In the genomic region with DNA sequence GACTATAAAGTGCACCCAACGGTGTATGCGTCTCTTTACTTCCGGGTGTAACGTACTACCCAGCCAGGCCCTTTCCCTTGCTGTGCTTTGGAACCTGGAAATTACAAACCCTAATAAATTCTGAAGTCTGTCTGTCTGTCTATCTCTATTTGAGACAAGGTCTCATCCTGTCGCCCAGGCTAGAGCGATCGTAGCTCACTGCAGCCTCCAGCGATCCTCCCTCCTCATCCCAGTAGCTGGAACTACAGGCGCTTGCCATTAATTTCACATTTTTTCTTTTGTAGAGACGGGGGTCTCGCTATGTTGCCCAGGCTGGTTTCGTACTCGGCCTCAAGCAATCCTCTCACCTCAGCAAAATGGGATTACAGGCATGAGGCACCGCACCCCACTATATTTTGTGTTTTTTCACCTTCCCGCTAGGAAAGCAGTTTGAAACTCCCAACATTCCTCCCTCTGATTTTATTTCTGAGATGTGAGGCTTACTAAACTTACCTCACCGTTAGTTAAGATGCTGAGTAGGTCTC, we compare ENCODE assay signal across 8 cellular contexts. TPM values are rescaled to one million over a fixed set of nuclear protein-coding genes. Genes with fewer than 3 reads are reported as not detected.
DNase-seq lines count a peak whose midpoint lies in the region; ATAC-seq, FAIRE-seq and TF ChIP-seq lines count a peak whose summit lies in the region.

No MANE protein-coding gene starts in this region.

- peaks cover 6% of the 10 kb centered on the region for H3K36me3 Mint-ChIP-seq in memory B cell

- H2AFZ ChIP-seq in DND-41 (ENCODE audit: low read depth, low read length): peak overlapping the region; percentile 99

- no peak for TF ChIP-seq POLR2A in uterus (IDR thresholded peaks at IDR 0.05)

- peak overlapping the region; percentile 96 for H3K27ac Mint-ChIP-seq in memory B cell

- H3K27me3 Mint-ChIP-seq in memory B cell: no peaks in the 10 kb centered on the region

- TF ChIP-seq CTCF in DND-41 (IDR thresholded peaks at IDR 0.05; ENCODE audit: borderline replicate concordance, extremely low read depth, low read length, poor library complexity, severe bottlenecking) (no peak), bronchial epithelial cell (IDR thresholded peaks at IDR 0.05; ENCODE audit: insufficient read depth, low read length, severe bottlenecking) (no peak), uterus (IDR thresholded peaks at IDR 0.05) (no peak)

- intact Hi-C loops in uterus (cut with DNase I; ENCODE audit: low total_unique reads): no loop called here

- peak overlapping the region; percentile 99 for H3K4me3 Mint-ChIP-seq in memory B cell

- ATAC-seq in DND-41 (ENCODE audit: insufficient read depth, low read depth): peak; percentile 45
- ATAC-seq in GM21528 (IDR thresholded peaks at IDR 0.05; ENCODE audit: low FRiP score, unreplicated experiment): peak; percentile 56
- no peak for ATAC-seq in memory B cell (ENCODE audit: low read depth)

- peaks cover 22% of the 10 kb centered on the region for H3K4me1 Mint-ChIP-seq in memory B cell

- peaks cover 2% of the 10 kb centered on the region for H3K9me3 Mint-ChIP-seq in memory B cell

- H3K27me3 ChIP-seq in DND-41 (ENCODE audit: insufficient read depth, low read length, poor library complexity) (no peaks in the 10 kb centered on the region), bronchial epithelial cell (ENCODE audit: control insufficient read depth, insufficient read depth, low read length) (no peaks in the 10 kb centered on the region), uterus (no peaks in the 10 kb centered on the region)

- no peaks in the 10 kb centered on the region; the same call in 1 of the 2 replicates for H4K20me1 ChIP-seq in DND-41 (ENCODE audit: insufficient read depth, low read length)

- H3K36me3 ChIP-seq in DND-41 (ENCODE audit: insufficient read depth, low read length): peaks cover 31% of the 10 kb centered on the region
- H3K36me3 ChIP-seq in bronchial epithelial cell (ENCODE audit: control insufficient read depth, insufficient read depth, low read length): peaks cover 8% of the 10 kb centered on the region
- H3K36me3 ChIP-seq in uterus: no peaks in the 10 kb centered on the region

- H3K4me1 ChIP-seq in DND-41 (ENCODE audit: insufficient read depth, low read length) (peaks cover 28% of the 10 kb centered on the region), uterus (peaks cover 0 to 10% of the 10 kb centered on the region in 2 donors)

- H3K27ac ChIP-seq in DND-41 (ENCODE audit: low read length): peak overlapping the region; percentile 97
- peak overlapping the region; percentile 91 to 96 for H3K27ac ChIP-seq in uterus

- H3K4me3 ChIP-seq in DND-41 (ENCODE audit: low read depth in 1 of 2, low read length in 2 of 2): peak overlapping the region; percentile 86 to 89; a peak in 3 of 4 replicates
- peak overlapping the region; percentile 76 for H3K4me3 ChIP-seq in Jurkat, Clone E6-1 (ENCODE audit: low read length)
- H3K4me3 ChIP-seq in bronchial epithelial cell (ENCODE audit: low read depth, low read length): peak overlapping the region; percentile 99
- H3K4me3 ChIP-seq in uterus: peak overlapping the region; percentile 84 to 98

- peak overlapping the region; percentile 75 for H3K4me2 ChIP-seq in DND-41 (ENCODE audit: insufficient read depth, low read length)

- no peak for FAIRE-seq in bronchial epithelial cell (lab: Jason Lieb, UNC)

- H3K79me2 ChIP-seq in DND-41 (ENCODE audit: insufficient read depth, low read length): peaks cover 27% of the 10 kb centered on the region

- H3K9me3 ChIP-seq in DND-41 (ENCODE audit: insufficient read depth, low read length, severe bottlenecking) (no peaks in the 10 kb centered on the region), uterus (no peaks in the 10 kb centered on the region)

- DNase-seq in DND-41 (no peak), bronchial epithelial cell (ENCODE audit: low read depth) (no peak), memory B cell (ENCODE audit: low spot score in 2 of 2) (no peak), uterus (no peak), COLO668 (lab: John Stamatoyannopoulos, UW; ENCODE audit: unreplicated experiment) (no peak)
- no peak for DNase-seq in Jurkat, Clone E6-1 (ENCODE audit: low read depth, low spot score)
- no peak for DNase-seq in effector CD4-positive, alpha-beta T cell

- peak overlapping the region; percentile 94 for H3K9ac ChIP-seq in DND-41 (ENCODE audit: low read depth, low read length)

RNA-seq across cellular contexts. Expression of gene RNF6, which starts 0.5 kb away (rescaled TPM):
- 30.6 TPM for polyA plus RNA-seq in Jurkat, Clone E6-1 (2012; ENCODE audit: insufficient read depth, insufficient read length)
- total RNA-seq in bronchial epithelial cell (107 and 127 TPM in 2 replicates), uterus (10 to 100 TPM; 12.0 to 32.4 (median 20.0) TPM)

RNA-seq across cellular contexts. Expression of gene CDK8, which starts 31.3 kb away (rescaled TPM):
- polyA plus RNA-seq in Jurkat, Clone E6-1 (2012; ENCODE audit: insufficient read depth, insufficient read length): 21.9 TPM
- total RNA-seq in bronchial epithelial cell: 19.0 and 21.1 TPM in 2 replicates
- 10 to 100 TPM in 3 of 4 donors, 1 to 10 TPM in 1; 6.7 to 17.9 (median 15.4) TPM for total RNA-seq in uterus
